17 cellular contexts compared by ENCODE assay signal in the genomic region with DNA sequence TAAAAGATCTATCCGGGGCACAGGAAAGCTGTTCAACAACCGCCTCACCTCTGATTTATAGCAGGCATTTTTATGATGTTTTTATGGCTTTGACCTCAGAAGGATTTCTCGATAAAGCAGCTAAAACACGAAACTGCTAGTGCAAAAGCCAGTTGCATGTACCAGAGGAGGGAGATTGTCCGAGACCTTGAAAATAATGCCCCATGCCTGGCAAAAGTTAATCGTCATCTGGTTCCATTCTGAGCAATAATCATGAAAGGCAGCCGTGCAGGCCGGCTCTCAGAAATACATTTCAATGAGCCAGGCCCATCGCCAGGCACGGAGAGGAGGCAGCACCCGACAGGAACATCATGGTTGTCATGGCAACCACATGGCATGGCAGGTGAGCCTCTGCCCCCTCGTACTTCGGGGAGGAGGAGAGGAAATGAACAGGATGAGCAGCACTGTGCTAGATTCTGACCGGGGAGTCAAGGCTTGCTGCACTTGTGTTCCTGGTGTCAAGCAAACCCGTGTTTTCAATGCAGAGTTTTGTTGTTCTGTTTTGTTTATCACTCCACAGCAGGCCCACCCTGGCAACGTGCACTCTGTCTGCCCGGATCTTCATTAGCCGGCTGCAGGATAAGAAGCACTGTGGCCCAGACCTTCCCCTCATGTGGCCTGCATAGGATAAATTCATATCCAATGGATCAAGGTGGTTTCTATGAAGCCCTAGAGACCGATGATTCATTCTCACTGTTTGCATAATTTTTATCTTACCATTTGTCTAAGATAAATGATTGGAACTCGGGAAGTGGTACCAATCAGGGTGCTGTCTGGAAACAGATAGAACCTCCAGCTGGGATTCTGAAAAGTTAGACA.
A peak's percentile ranks its signal among the peaks of the same experiment; 100 is the strongest.
DNase-seq lines count a peak whose midpoint lies in the region; ATAC-seq and TF ChIP-seq lines count a peak whose summit lies in the region.
"Had no signal": no experiment of that assay in that cellular context is flagged by ENCODE, and none has a peak within 500 bp of the region (broad histone marks: within the 10 kb centered on the region; RNA-seq: fewer than 3 reads in every experiment).

No MANE protein-coding gene starts in this region.

- peaks cover 2% of the 10 kb centered on the region for H3K9me3 Mint-ChIP-seq in glutamatergic neuron (ENCODE audit: unreplicated experiment)
- H3K9me3 Mint-ChIP-seq: neural crest cell had no signal

- no peaks in the 10 kb centered on the region for H3K9me3 ChIP-seq in colonic mucosa
- H3K9me3 ChIP-seq in left ventricle myocardium inferior (replicated peaks), result peaks cover 15% of the 10 kb centered on the region
- H3K9me3 ChIP-seq in breast epithelium, result peaks cover 0 to 18% of the 10 kb centered on the region in 2 donors

- H3K4me3 Mint-ChIP-seq in glutamatergic neuron (ENCODE audit: unreplicated experiment), result no peak overlapping the region
- H3K4me3 Mint-ChIP-seq: activated naive CD8-positive, alpha-beta T cell treated with anti-CD3 and anti-CD28 coated beads for 36 hours; CD8-positive, alpha-beta memory T cell; neural crest cell; T-cell had no signal

- no peaks in the 10 kb centered on the region for H3K4me1 ChIP-seq in colonic mucosa
- no peaks in the 10 kb centered on the region for H3K4me1 ChIP-seq in left ventricle myocardium inferior
- no peaks in the 10 kb centered on the region for H3K4me1 ChIP-seq in breast epithelium

- ATAC-seq in HG03196 (IDR thresholded peaks at IDR 0.05; ENCODE audit: unreplicated experiment), result no peak
- ATAC-seq: esophagus mucosa, T-cell had no signal

- intact Hi-C loops in colonic mucosa (cut with DNase I) (no loop called here), left ventricle myocardium inferior (cut with micrococcal nuclease) (no loop called here), breast epithelium (cut with DNase I; ENCODE audit: low total_unique reads) (no loop called here)

- H3K36me3 ChIP-seq in colonic mucosa (no peaks in the 10 kb centered on the region), left ventricle myocardium inferior (no peaks in the 10 kb centered on the region), breast epithelium (no peaks in the 10 kb centered on the region)

- no peak for TF ChIP-seq POLR2A in breast epithelium (IDR thresholded peaks at IDR 0.05)

- TF ChIP-seq CTCF in colonic mucosa (IDR thresholded peaks at IDR 0.05) (no peak), left ventricle myocardium inferior (IDR thresholded peaks at IDR 0.05; ENCODE audit: borderline replicate concordance) (no peak), glutamatergic neuron (IDR thresholded peaks at IDR 0.05; ENCODE audit: partially characterized antibody, unreplicated experiment) (no peak), breast epithelium (IDR thresholded peaks at IDR 0.05) (no peak)

- H3K27me3 ChIP-seq in colonic mucosa, result no peaks in the 10 kb centered on the region
- H3K27me3 ChIP-seq in left ventricle myocardium inferior (ENCODE audit: low read depth), result peaks cover 66% of the 10 kb centered on the region
- H3K27me3 ChIP-seq in breast epithelium, result no peaks in the 10 kb centered on the region

- H3K36me3 Mint-ChIP-seq in glutamatergic neuron (ENCODE audit: unreplicated experiment), result peaks cover 8% of the 10 kb centered on the region
- H3K36me3 Mint-ChIP-seq: activated naive CD8-positive, alpha-beta T cell treated with anti-CD3 and anti-CD28 coated beads for 36 hours; CD8-positive, alpha-beta memory T cell; T-cell had no signal

- peaks cover 2% of the 10 kb centered on the region for H3K27me3 Mint-ChIP-seq in glutamatergic neuron (ENCODE audit: unreplicated experiment)

- peaks cover 4% of the 10 kb centered on the region for H3K4me1 Mint-ChIP-seq in glutamatergic neuron (ENCODE audit: low read depth, unreplicated experiment)
- H3K4me1 Mint-ChIP-seq: activated naive CD8-positive, alpha-beta T cell treated with anti-CD3 and anti-CD28 coated beads for 36 hours; CD8-positive, alpha-beta memory T cell; neural crest cell; T-cell had no signal

- H3K4me3 ChIP-seq in colonic mucosa (no peak overlapping the region), left ventricle myocardium inferior (no peak overlapping the region), breast epithelium (no peak overlapping the region)
- H3K4me3 ChIP-seq: lung had no signal

- H3K27ac ChIP-seq in colonic mucosa, result no peak overlapping the region
- no peak overlapping the region for H3K27ac ChIP-seq in left ventricle myocardium inferior (replicated peaks)
- no peak overlapping the region for H3K27ac ChIP-seq in breast epithelium

- H3K9ac ChIP-seq in colonic mucosa (ENCODE audit: low read depth in 2 of 2, low read length in 2 of 2), result no peak overlapping the region

- no peak overlapping the region for H3K27ac Mint-ChIP-seq in glutamatergic neuron (ENCODE audit: unreplicated experiment)
- H3K27ac Mint-ChIP-seq: activated naive CD8-positive, alpha-beta T cell treated with anti-CD3 and anti-CD28 coated beads for 36 hours; CD8-positive, alpha-beta memory T cell; T-cell had no signal

- peak; percentile 54 to 83 for DNase-seq in NCI-H524 (lab: John Stamatoyannopoulos, UW)
- DNase-seq in NCI-H524 treated with DMSO at 0.1 percent for 48 hours (lab: John Stamatoyannopoulos, UW), result no peak
- DNase-seq in NCI-H526 (lab: John Stamatoyannopoulos, UW), result peak; percentile 80 to 87
- peak; percentile 28 for DNase-seq in colonic mucosa
- no peak for DNase-seq in left ventricle myocardium inferior
- DNase-seq in glutamatergic neuron, result no peak
- no peak for DNase-seq in breast epithelium (ENCODE audit: low spot score in 2 of 2)
- DNase-seq: activated CD4-positive, CD25-positive, alpha-beta regulatory T cell treated with anti-CD3 and anti-CD28 coated beads, Interleukin-2, amount 50 U/mL, for 72 hours; activated naive CD8-positive, alpha-beta T cell treated with anti-CD3 and anti-CD28 coated beads for 36 hours; CD8-positive, alpha-beta memory T cell; MM.1S; OCI-M1; T-cell had no signal

Comparison
In these comparisons a context has a peak if more than half of its experiments do, and no peak if none do; other contexts are left out.
1. DNase-seq: peak in NCI-H524 (2 of 2), NCI-H526 (2 of 2) and colonic mucosa (single experiment); none in NCI-H524 treated with DMSO at 0.1 percent for 48 hours (single experiment), left ventricle myocardium inferior (single experiment), glutamatergic neuron (single experiment) and breast epithelium (0 of 2).